8 cellular contexts compared by ENCODE assay signal in genomic region chr2:160367887-160368286, GRCh38.
DNase-seq lines count a peak whose midpoint lies in the region; ATAC-seq and TF ChIP-seq lines count a peak whose summit lies in the region.

No MANE protein-coding gene starts in this region.

- ATAC-seq in GM21447 (IDR thresholded peaks at IDR 0.05; ENCODE audit: unreplicated experiment): no peak

- no peaks in the 10 kb centered on the region for H3K27me3 Mint-ChIP-seq in activated naive CD4-positive, alpha-beta T cell treated with anti-CD3 and anti-CD28 coated beads for 36 hours (ENCODE audit: low read depth)
- no peaks in the 10 kb centered on the region for H3K27me3 Mint-ChIP-seq in activated naive CD4-positive, alpha-beta T cell treated with anti-CD3 and anti-CD28 coated beads, Interleukin-2, amount 10 ng/mL, durations not matched to agents 7 days and 5 days

- TF ChIP-seq CTCF in fibroblast of the aortic adventitia (IDR thresholded peaks at IDR 0.05; ENCODE audit: insufficient read depth, low read length): no peak

- intact Hi-C loops in activated naive CD4-positive, alpha-beta T cell treated with anti-CD3 and anti-CD28 coated beads for 36 hours (cut with micrococcal nuclease): no loop called here

- no peaks in the 10 kb centered on the region for H3K9me3 Mint-ChIP-seq in activated naive CD4-positive, alpha-beta T cell treated with anti-CD3 and anti-CD28 coated beads for 36 hours
- no peaks in the 10 kb centered on the region for H3K9me3 Mint-ChIP-seq in activated naive CD4-positive, alpha-beta T cell treated with anti-CD3 and anti-CD28 coated beads, Interleukin-2, amount 10 ng/mL, durations not matched to agents 7 days and 5 days

- H3K4me1 Mint-ChIP-seq in activated naive CD4-positive, alpha-beta T cell treated with anti-CD3 and anti-CD28 coated beads for 36 hours (ENCODE audit: low read depth): peaks cover 75% of the 10 kb centered on the region
- H3K4me1 Mint-ChIP-seq in activated naive CD4-positive, alpha-beta T cell treated with anti-CD3 and anti-CD28 coated beads, Interleukin-2, amount 10 ng/mL, durations not matched to agents 7 days and 5 days: peaks cover 48% of the 10 kb centered on the region

- CTCF ChIA-PET in activated naive CD4-positive, alpha-beta T cell treated with anti-CD3 and anti-CD28 coated beads for 36 hours (lab: Charles Lee): interaction anchor here (1.0 kb wide), 1 partner anchor 14 kb away, joined by 4 read pairs; no protein-coding TSS in a partner anchor
- CTCF ChIA-PET in activated naive CD4-positive, alpha-beta T cell treated with anti-CD3 and anti-CD28 coated beads, Interleukin-2, amount 10 ng/mL, durations not matched to agents 7 days and 5 days (lab: Charles Lee): no interaction called here

- peaks cover 12% of the 10 kb centered on the region for H3K36me3 Mint-ChIP-seq in activated naive CD4-positive, alpha-beta T cell treated with anti-CD3 and anti-CD28 coated beads for 36 hours (ENCODE audit: low read depth)
- peaks cover 41% of the 10 kb centered on the region for H3K36me3 Mint-ChIP-seq in activated naive CD4-positive, alpha-beta T cell treated with anti-CD3 and anti-CD28 coated beads, Interleukin-2, amount 10 ng/mL, durations not matched to agents 7 days and 5 days

- DNase-seq in activated naive CD4-positive, alpha-beta T cell treated with anti-CD3 and anti-CD28 coated beads for 36 hours: peak; percentile 14
- DNase-seq in activated naive CD4-positive, alpha-beta T cell treated with anti-CD3 and anti-CD28 coated beads, Interleukin-2, amount 10 ng/mL, durations not matched to agents 7 days and 5 days: no peak
- DNase-seq in RPMI7951 (ENCODE audit: low read depth) (peak; percentile 99), fibroblast of the aortic adventitia (ENCODE audit: low read depth) (peak; percentile 97), renal cortical epithelial cell (ENCODE audit: low read depth) (peak; percentile 96), iPS-NIHi11 (ENCODE audit: low spot score) (no peak), putamen (ENCODE audit: low spot score) (no peak)

- no peak overlapping the region for H3K4me3 ChIP-seq in fibroblast of the aortic adventitia (ENCODE audit: low read depth, low read length)

- no peak overlapping the region for H3K27ac Mint-ChIP-seq in activated naive CD4-positive, alpha-beta T cell treated with anti-CD3 and anti-CD28 coated beads for 36 hours
- H3K27ac Mint-ChIP-seq in activated naive CD4-positive, alpha-beta T cell treated with anti-CD3 and anti-CD28 coated beads, Interleukin-2, amount 10 ng/mL, durations not matched to agents 7 days and 5 days: no peak overlapping the region

- no peak overlapping the region for H3K4me3 Mint-ChIP-seq in activated naive CD4-positive, alpha-beta T cell treated with anti-CD3 and anti-CD28 coated beads for 36 hours
- H3K4me3 Mint-ChIP-seq in activated naive CD4-positive, alpha-beta T cell treated with anti-CD3 and anti-CD28 coated beads, Interleukin-2, amount 10 ng/mL, durations not matched to agents 7 days and 5 days: no peak overlapping the region

Comparison
In these comparisons a context has a peak if more than half of its experiments do, and no peak if none do; other contexts are left out.
1. DNase-seq: peak in activated naive CD4-positive, alpha-beta T cell treated with anti-CD3 and anti-CD28 coated beads for 36 hours (single experiment), RPMI7951 (single experiment), fibroblast of the aortic adventitia (single experiment) and renal cortical epithelial cell (single experiment); none in activated naive CD4-positive, alpha-beta T cell treated with anti-CD3 and anti-CD28 coated beads, Interleukin-2, amount 10 ng/mL, durations not matched to agents 7 days and 5 days (single experiment), iPS-NIHi11 (single experiment) and putamen (single experiment).